ENCODE assay signal across 1 cellular context in genomic region chr22:37920131-37920530, GRCh38.
TF ChIP-seq lines count a peak whose summit lies in the region.

No MANE protein-coding gene starts in this region.

TF ChIP-seq in GM12878, 131 proteins besides CTCF, POLR2A, EP300 and RAD21:
- no peak for TF ChIP-seq ATF7 (IDR thresholded peaks at IDR 0.05; ENCODE audit: low read depth)
- 0 out of 2 replicates have a peak, but pooled peaks have one; percentile 6 for TF ChIP-seq RUNX3 (IDR thresholded peaks at IDR 0.05; ENCODE audit: low read length)
